In genomic region chr17:58658804-58659713, GRCh38 we compare ENCODE assay signal across 1 cellular context.
A peak's percentile ranks its signal among the peaks of the same experiment; 100 is the strongest.
TF ChIP-seq lines count a peak whose summit lies in the region.

No MANE protein-coding gene starts in this region.

TF ChIP-seq in HepG2, 621 proteins besides CTCF, POLR2A, EP300 and RAD21 (continued from another document and continues in another):
- TF ChIP-seq PRDM10 (CRISPR knock-in tag; IDR thresholded peaks at IDR 0.05; ENCODE audit: low read depth) (peak; percentile 64; the same call in 1 of the 2 replicates), GLI4 (CRISPR knock-in tag; IDR thresholded peaks at IDR 0.05; ENCODE audit: borderline replicate concordance) (peak; percentile 57; the same call in 1 of the 2 replicates), HNF1A (IDR thresholded peaks at IDR 0.05; ENCODE audit: low read depth) (peak; percentile 66; the same call in 1 of the 2 replicates), HNF1A (CRISPR knock-in tag; IDR thresholded peaks at IDR 0.05; ENCODE audit: borderline replicate concordance) (peak; percentile 65; the same call in 1 of the 2 replicates), ZNF101 (CRISPR knock-in tag; IDR thresholded peaks at IDR 0.05; ENCODE audit: borderline replicate concordance, low read depth) (no peak), U2AF1 (optimal IDR thresholded peaks at IDR 0.05; ENCODE audit: low read depth, low read length) (no peak), KDM5B (CRISPR knock-in tag; IDR thresholded peaks at IDR 0.05; ENCODE audit: borderline replicate concordance) (no peak), CCDC6 (CRISPR knock-in tag; IDR thresholded peaks at IDR 0.05) (peak; percentile 89), ATAD3A (CRISPR knock-in tag; IDR thresholded peaks at IDR 0.05) (no peak), ARID3A (IDR thresholded peaks at IDR 0.05; ENCODE audit: low read depth, low read length) (peak; percentile 70), MATR3 (CRISPR knock-in tag; IDR thresholded peaks at IDR 0.05) (no peak), ATRX (CRISPR knock-in tag; IDR thresholded peaks at IDR 0.05; ENCODE audit: borderline replicate concordance) (peak; percentile 76; the same call in 1 of the 2 replicates), NCOA2 (CRISPR knock-in tag; IDR thresholded peaks at IDR 0.05) (peak; percentile 88), CBX2 (IDR thresholded peaks at IDR 0.05; ENCODE audit: low read depth, low read length) (no peak), CBX2 (CRISPR knock-in tag; IDR thresholded peaks at IDR 0.05; ENCODE audit: low read depth) (peak; percentile 22; the same call in 1 of the 2 replicates), SIN3A (IDR thresholded peaks at IDR 0.05; ENCODE audit: borderline replicate concordance, low read depth, low read length) (peak; percentile 92), RFX1 (IDR thresholded peaks at IDR 0.05) (no peak), ZBTB4 (CRISPR knock-in tag; IDR thresholded peaks at IDR 0.05; ENCODE audit: borderline replicate concordance) (no peak), MIXL1 (CRISPR knock-in tag; IDR thresholded peaks at IDR 0.05) (peak; percentile 91), ZKSCAN8 (CRISPR knock-in tag; IDR thresholded peaks at IDR 0.05; ENCODE audit: borderline replicate concordance) (peak; percentile 80; the same call in 1 of the 2 replicates), NFAT5 (CRISPR knock-in tag; IDR thresholded peaks at IDR 0.05) (no peak), ZBTB40 (IDR thresholded peaks at IDR 0.05) (no peak; the same call in 1 of the 2 replicates), ZBTB40 (CRISPR knock-in tag; IDR thresholded peaks at IDR 0.05) (peak; percentile 39; the same call in 1 of the 2 replicates)
